Comparison of ENCODE assay signal across 17 cellular contexts in the genomic region with DNA sequence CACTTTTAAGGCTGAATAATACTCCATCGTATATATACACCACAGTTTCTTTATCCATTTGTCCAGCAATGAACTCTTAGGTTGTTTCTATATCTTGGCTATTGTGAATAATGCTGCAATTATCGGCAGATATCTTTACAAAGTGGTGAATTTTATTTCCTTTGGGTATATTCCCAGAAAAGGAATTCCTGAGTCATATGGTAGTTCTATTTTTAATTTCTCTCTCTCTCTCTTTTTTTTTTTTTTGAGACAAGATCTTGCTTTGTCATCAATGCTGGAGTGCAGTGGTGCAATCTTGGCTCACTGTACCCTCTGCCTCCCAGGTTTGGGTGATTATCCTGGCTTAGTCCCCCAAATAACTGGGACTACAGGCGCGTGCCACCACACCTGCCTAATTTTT.
A peak's percentile ranks its signal among the peaks of the same experiment; 100 is the strongest.
DNase-seq lines count a peak whose midpoint lies in the region; ATAC-seq and TF ChIP-seq lines count a peak whose summit lies in the region.
"Had no signal": no experiment of that assay in that cellular context is flagged by ENCODE, and none has a peak within 500 bp of the region (broad histone marks: within the 10 kb centered on the region; RNA-seq: fewer than 3 reads in every experiment).

No MANE protein-coding gene starts in this region.

- H3K9me3 ChIP-seq in smooth muscle cell (replicated peaks; ENCODE audit: low read depth) = no peaks in the 10 kb centered on the region
- H3K9me3 ChIP-seq: ascending aorta, spleen, testis had no signal

- no peaks in the 10 kb centered on the region for H3K36me3 ChIP-seq in smooth muscle cell (ENCODE audit: low read depth)
- H3K36me3 ChIP-seq: ascending aorta, spleen had no signal

- H3K27ac ChIP-seq in smooth muscle cell (ENCODE audit: low read depth) = peak overlapping the region; percentile 70
- H3K27ac ChIP-seq: spleen, testis had no signal

- H3K4me3 ChIP-seq in fibroblast of the aortic adventitia (ENCODE audit: low read depth, low read length) = no peak overlapping the region
- H3K4me3 ChIP-seq in smooth muscle cell = no peak overlapping the region
- H3K4me3 ChIP-seq: ascending aorta, spleen, testis had no signal

- no peak overlapping the region for H2AFZ ChIP-seq in smooth muscle cell (ENCODE audit: low read depth)

- H3K9ac ChIP-seq in smooth muscle cell (ENCODE audit: low read depth) = no peak overlapping the region

- no peaks in the 10 kb centered on the region for H3K79me2 ChIP-seq in smooth muscle cell (ENCODE audit: low read depth)

- no peaks in the 10 kb centered on the region for H3K4me1 ChIP-seq in smooth muscle cell (ENCODE audit: low read depth)
- H3K4me1 ChIP-seq: spleen, testis had no signal

- ATAC-seq in HG03139 (IDR thresholded peaks at IDR 0.05; ENCODE audit: unreplicated experiment) = no peak
- ATAC-seq: T-cell had no signal

- H3K27me3 ChIP-seq in smooth muscle cell (ENCODE audit: low read depth) = no peaks in the 10 kb centered on the region
- H3K27me3 ChIP-seq: ascending aorta, spleen, testis had no signal

- H3F3A ChIP-seq in smooth muscle cell (ENCODE audit: low read depth) = peaks cover 6% of the 10 kb centered on the region

- TF ChIP-seq CTCF in fibroblast of the aortic adventitia (IDR thresholded peaks at IDR 0.05; ENCODE audit: insufficient read depth, low read length) (no peak), smooth muscle cell (IDR thresholded peaks at IDR 0.05; ENCODE audit: borderline replicate concordance, insufficient read depth, poor library complexity, severe bottlenecking) (no peak)

- no peaks in the 10 kb centered on the region for H4K20me1 ChIP-seq in smooth muscle cell (ENCODE audit: low read depth)

- DNase-seq in H4 (ENCODE audit: low spot score) = peak; percentile 39
- DNase-seq in amniotic stem cell (lab: John Stamatoyannopoulos, UW) = peak; percentile 74
- DNase-seq in fibroblast of the aortic adventitia (ENCODE audit: low read depth) = peak; percentile 93
- no peak for DNase-seq in smooth muscle cell (lab: John Stamatoyannopoulos, UW; ENCODE audit: unreplicated experiment)
- no peak for DNase-seq in stimulated activated CD4-positive, alpha-beta T cell treated with anti-CD3 and anti-CD28 coated beads, Interleukin-2, amount 100 ng/mL, for 48 hours
- DNase-seq in NCI-H1694 treated with DMSO at 0.1 percent for 48 hours (lab: John Stamatoyannopoulos, UW) = no peak
- DNase-seq in NCI-H187 treated with DMSO at 0.1 percent for 48 hours (lab: John Stamatoyannopoulos, UW) = no peak
- DNase-seq: activated CD4-positive, alpha-beta T cell treated with anti-CD3 and anti-CD28 coated beads, Interleukin-2, amount 10 ng/mL, durations not matched to agents 7 days and 5 days; Calu3; endodermal cell; NCI-H1092 treated with DMSO at 0.1 percent for 48 hours; NCI-H446 treated with DMSO at 0.1 percent for 48 hours; spleen; T-cell; testis had no signal

- WGBS in smooth muscle cell (ENCODE audit: low lambda C conversion rate) = 71% methylated on average over 4 of the region's 4 CpGs

- H3K4me2 ChIP-seq in smooth muscle cell = peak overlapping the region; percentile 50

Comparison
In these comparisons a context has a peak if more than half of its experiments do, and no peak if none do; other contexts are left out.
1. DNase-seq: peak in H4 (single experiment), amniotic stem cell (single experiment) and fibroblast of the aortic adventitia (single experiment); none in smooth muscle cell (single experiment), stimulated activated CD4-positive, alpha-beta T cell treated with anti-CD3 and anti-CD28 coated beads, Interleukin-2, amount 100 ng/mL, for 48 hours (0 of 2), NCI-H1694 treated with DMSO at 0.1 percent for 48 hours (single experiment) and NCI-H187 treated with DMSO at 0.1 percent for 48 hours (single experiment).